ENCODE assay signal across 18 cellular contexts in genomic region chr5:120254385-120254784, GRCh38.
"Had no signal": no experiment of that assay in that cellular context is flagged by ENCODE, and none has a peak within 500 bp of the region (broad histone marks: within the 10 kb centered on the region; RNA-seq: fewer than 3 reads in every experiment).

No MANE protein-coding gene starts in this region.

- H3K4me1 ChIP-seq: ascending aorta, esophagus muscularis mucosa, lower lobe of right lung, neural progenitor cell, pancreas, transverse colon had no signal

- DNase-seq: activated CD4-positive, alpha-beta memory T cell treated with anti-CD3 and anti-CD28 coated beads for 36 hours; activated CD4-positive, alpha-beta T cell treated with anti-CD3 and anti-CD28 coated beads for 1 hour; activated CD8-positive, alpha-beta memory T cell treated with anti-CD3 and anti-CD28 coated beads, Interleukin-2, amount 10 ng/mL, durations not matched to agents 7 days and 5 days; activated naive CD4-positive, alpha-beta T cell treated with anti-CD3 and anti-CD28 coated beads, Interleukin-2, amount 10 ng/mL, durations not matched to agents 7 days and 5 days; activated T-cell treated with anti-CD3 and anti-CD28 coated beads, Interleukin-2, amount 50 U/mL, for 1 hour; hypothalamus; left cardiac atrium; lower lobe of right lung; naive B cell; pancreas; stimulated activated naive CD8-positive, alpha-beta T cell treated with anti-CD3 and anti-CD28 coated beads, Interleukin-15, Interleukin-2, amounts not matched to agents 100 U/mL and 50 U/mL, for 24 hours; T-cell; T1000; transverse colon had no signal

- H3K4me3 ChIP-seq: ascending aorta, esophagus muscularis mucosa, lower lobe of right lung, neural progenitor cell, pancreas, transverse colon had no signal

- H3K27ac ChIP-seq: ascending aorta, esophagus muscularis mucosa, lower lobe of right lung, neural progenitor cell, pancreas, transverse colon had no signal

- H3K27me3 ChIP-seq: ascending aorta, esophagus muscularis mucosa, neural progenitor cell, pancreas, transverse colon had no signal

- H3K36me3 ChIP-seq: ascending aorta, esophagus muscularis mucosa, lower lobe of right lung, neural progenitor cell, pancreas, transverse colon had no signal

- H3K4me2 ChIP-seq: neural progenitor cell had no signal

- H3K9me3 ChIP-seq: ascending aorta, esophagus muscularis mucosa, lower lobe of right lung, pancreas, transverse colon had no signal

- H3K9ac ChIP-seq: neural progenitor cell had no signal

- ATAC-seq: activated CD8-positive, alpha-beta memory T cell treated with anti-CD3 and anti-CD28 coated beads, Interleukin-2, amount 10 ng/mL, durations not matched to agents 7 days and 5 days; left cardiac atrium; lower lobe of right lung; pancreas; sciatic nerve; stimulated activated naive CD8-positive, alpha-beta T cell treated with anti-CD3 and anti-CD28 coated beads, Interleukin-15, Interleukin-2, amounts not matched to agents 100 U/mL and 50 U/mL, for 24 hours; T-cell had no signal

- H2AFZ ChIP-seq: neural progenitor cell had no signal
